In genomic region chr14:70641548-70642312, GRCh38 we compare ENCODE assay signal across 8 cellular contexts. TPM values are rescaled to one million over a fixed set of nuclear protein-coding genes. Genes with fewer than 3 reads are reported as not detected.
DNase-seq lines count a peak whose midpoint lies in the region; ATAC-seq and TF ChIP-seq lines count a peak whose summit lies in the region.

Gene TTC9 (plus strand): TSS chr14:70641916. CDS start chr14:70642130, 214 bp downstream.

- H3K27me3 ChIP-seq in neuron (ENCODE audit: insufficient read depth, low read length) = peaks cover 6% of the 10 kb centered on the region

- peak within 1 kb of the TSS; percentile 94 for H3K4me3 Mint-ChIP-seq in activated CD8-positive, alpha-beta memory T cell treated with anti-CD3 and anti-CD28 coated beads, Interleukin-2, amount 10 ng/mL, durations not matched to agents 7 days and 5 days

- H3K4me1 Mint-ChIP-seq in activated CD8-positive, alpha-beta memory T cell treated with anti-CD3 and anti-CD28 coated beads, Interleukin-2, amount 10 ng/mL, durations not matched to agents 7 days and 5 days = peaks cover 56% of the 10 kb centered on the region

- no peaks in the 10 kb centered on the region for H3K36me3 ChIP-seq in neuron (ENCODE audit: insufficient read depth, low read length)

- H3K27me3 Mint-ChIP-seq in activated CD8-positive, alpha-beta memory T cell treated with anti-CD3 and anti-CD28 coated beads, Interleukin-2, amount 10 ng/mL, durations not matched to agents 7 days and 5 days = peaks cover 5% of the 10 kb centered on the region

- peaks cover 31% of the 10 kb centered on the region for H3K4me1 ChIP-seq in neuron (ENCODE audit: insufficient read depth, low read length)

- H3K36me3 Mint-ChIP-seq in activated CD8-positive, alpha-beta memory T cell treated with anti-CD3 and anti-CD28 coated beads, Interleukin-2, amount 10 ng/mL, durations not matched to agents 7 days and 5 days = peaks cover 5% of the 10 kb centered on the region

- peak within 1 kb of the TSS; percentile 86 for H3K27ac Mint-ChIP-seq in activated CD8-positive, alpha-beta memory T cell treated with anti-CD3 and anti-CD28 coated beads, Interleukin-2, amount 10 ng/mL, durations not matched to agents 7 days and 5 days

- peak within 1 kb of the TSS; percentile 94 for H2AFZ ChIP-seq in neuron (ENCODE audit: low read depth, low read length)

- CTCF ChIA-PET in activated CD8-positive, alpha-beta memory T cell treated with anti-CD3 and anti-CD28 coated beads, Interleukin-2, amount 10 ng/mL, durations not matched to agents 7 days and 5 days (lab: Charles Lee) = interaction anchor here (0.8 to 2.9 kb wide), 9 partner anchors 11 to 356 kb away, joined by 3 to 13 read pairs (median 5); no protein-coding TSS in a partner anchor

- DNase-seq in DMS 273 (lab: John Stamatoyannopoulos, UW; ENCODE audit: unreplicated experiment) = peak; percentile 65
- no peak for DNase-seq in DMS 273 treated with DMSO at 0.1 percent for 48 hours (lab: John Stamatoyannopoulos, UW)
- peak; percentile 47 for DNase-seq in activated CD8-positive, alpha-beta memory T cell treated with anti-CD3 and anti-CD28 coated beads, Interleukin-2, amount 10 ng/mL, durations not matched to agents 7 days and 5 days
- DNase-seq in fibroblast of pulmonary artery (ENCODE audit: low read depth) = no peak

- no peaks in the 10 kb centered on the region for H3K9me3 Mint-ChIP-seq in activated CD8-positive, alpha-beta memory T cell treated with anti-CD3 and anti-CD28 coated beads, Interleukin-2, amount 10 ng/mL, durations not matched to agents 7 days and 5 days (ENCODE audit: low read depth)

- H3K4me3 ChIP-seq in fibroblast of pulmonary artery (replicated peaks; ENCODE audit: low read depth, low read length) (peak within 1 kb of the TSS; percentile 51), neuron (ENCODE audit: low read length) (peak within 1 kb of the TSS; percentile 73)

- no peaks in the 10 kb centered on the region for H3K9me3 ChIP-seq in neuron (ENCODE audit: low read length)

- TF ChIP-seq CTCF in fibroblast of pulmonary artery (IDR thresholded peaks at IDR 0.05; ENCODE audit: low read length, missing control alignments) = no peak

- ATAC-seq in HG03442 (IDR thresholded peaks at IDR 0.05; ENCODE audit: unreplicated experiment) (peak; percentile 25), GM19397 (IDR thresholded peaks at IDR 0.05; ENCODE audit: unreplicated experiment) (no peak), GM19035 (IDR thresholded peaks at IDR 0.05; ENCODE audit: unreplicated experiment) (no peak)
- peak; percentile 57 for ATAC-seq in activated CD8-positive, alpha-beta memory T cell treated with anti-CD3 and anti-CD28 coated beads, Interleukin-2, amount 10 ng/mL, durations not matched to agents 7 days and 5 days

RNA-seq across cellular contexts. Expression of gene TTC9, which starts in this region (rescaled TPM):
- 10 to 100 TPM in 1 of 2 experiments, 1 to 10 TPM in 1; 7.8 to 11.8 TPM for total RNA-seq in activated CD8-positive, alpha-beta memory T cell treated with anti-CD3 and anti-CD28 coated beads, Interleukin-2, amount 10 ng/mL, durations not matched to agents 7 days and 5 days

Comparison
In these comparisons a context has a peak if more than half of its experiments do, and no peak if none do; other contexts are left out.
1. DNase-seq: peak in DMS 273 (single experiment) and activated CD8-positive, alpha-beta memory T cell treated with anti-CD3 and anti-CD28 coated beads, Interleukin-2, amount 10 ng/mL, durations not matched to agents 7 days and 5 days (single experiment); none in DMS 273 treated with DMSO at 0.1 percent for 48 hours (single experiment) and fibroblast of pulmonary artery (single experiment).
2. ATAC-seq: peak in HG03442 (single experiment) and activated CD8-positive, alpha-beta memory T cell treated with anti-CD3 and anti-CD28 coated beads, Interleukin-2, amount 10 ng/mL, durations not matched to agents 7 days and 5 days (single experiment); none in GM19397 (single experiment) and GM19035 (single experiment).